Comparison of ENCODE assay signal across 18 cellular contexts in the genomic region with DNA sequence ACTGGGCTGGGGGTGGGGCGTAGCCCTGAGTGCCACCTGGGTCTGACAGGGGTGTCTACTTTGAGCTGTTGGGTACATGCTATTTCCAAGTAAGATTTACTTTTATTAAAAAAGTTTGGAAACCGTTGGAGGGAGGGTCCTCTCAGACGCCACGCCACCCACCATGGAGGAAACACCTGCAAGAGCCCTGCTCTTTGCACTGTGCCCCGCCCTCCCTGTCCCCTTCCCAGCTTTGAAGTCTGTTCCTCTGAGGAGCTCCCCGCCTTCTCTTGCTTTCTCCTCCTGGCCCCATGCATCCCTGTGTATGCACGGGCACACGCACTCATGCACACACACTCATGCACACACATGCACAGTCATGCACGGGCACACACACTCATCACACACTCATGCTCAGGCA. TPM values are rescaled to one million over a fixed set of nuclear protein-coding genes. Genes with fewer than 3 reads are reported as not detected.
A peak's percentile ranks its signal among the peaks of the same experiment; 100 is the strongest.
DNase-seq lines count a peak whose midpoint lies in the region; ATAC-seq, FAIRE-seq and TF ChIP-seq lines count a peak whose summit lies in the region.
"Had no signal": no experiment of that assay in that cellular context is flagged by ENCODE, and none has a peak within 500 bp of the region (broad histone marks: within the 10 kb centered on the region; RNA-seq: fewer than 3 reads in every experiment).

No MANE protein-coding gene starts in this region.

- H3K36me3 ChIP-seq in HepG2 (replicated peaks in 1 of 2; ENCODE audit: control insufficient read depth in 1 of 2, insufficient read depth in 2 of 2, low read length in 2 of 2) (no peaks in the 10 kb centered on the region), right lobe of liver (no peaks in the 10 kb centered on the region), RWPE2 (ENCODE audit: low read depth) (peaks cover 57% of the 10 kb centered on the region), endodermal cell (ENCODE audit: control insufficient read depth, insufficient read depth, low read length) (no peaks in the 10 kb centered on the region)

- in situ Hi-C loops in HepG2 (cut with HindIII; ENCODE audit: extremely low pct_ligation_motif_present, low pct_unique_long_range_greater_than_20kb) = no loop called here

- WGBS in HepG2 (ENCODE audit: low lambda C conversion rate) = 75% methylated on average over 9 of the region's 9 CpGs
- 100% methylated on average over 1 of the region's 9 CpGs for WGBS in right lobe of liver (ENCODE audit: insufficient coverage, low coverage, low lambda C conversion rate, missing lambda C conversion rate)
- WGBS in endodermal cell (ENCODE audit: insufficient coverage in 1 of 2, insufficient read length in 1 of 2), 2 experiments = 87 to 89% methylated on average over 8 to 9 of the region's 9 CpGs

- FAIRE-seq in HepG2 (lab: Jason Lieb, UNC) = peak; percentile 23
- no peak for FAIRE-seq in H54 (lab: Jason Lieb, UNC)
- FAIRE-seq: A204.1 had no signal

- no TSS peak for BruUV-seq in HepG2 (replicated peaks; lab: Mats Ljungman, UMichigan)

- H3K4me1 ChIP-seq in HepG2 (ENCODE audit: insufficient read depth, low read length) = peaks cover 55% of the 10 kb centered on the region
- H3K4me1 ChIP-seq in right lobe of liver = no peaks in the 10 kb centered on the region
- H3K4me1 ChIP-seq in RWPE2 (ENCODE audit: insufficient read depth, poor library complexity, severe bottlenecking) = peaks cover 33% of the 10 kb centered on the region
- no peaks in the 10 kb centered on the region for H3K4me1 ChIP-seq in endodermal cell (ENCODE audit: control insufficient read depth, insufficient read depth, low read length)

- H3K9me3 ChIP-seq in HepG2 (ENCODE audit: low read length) = no peaks in the 10 kb centered on the region
- H3K9me3 ChIP-seq in right lobe of liver = no peaks in the 10 kb centered on the region
- H3K9me3 ChIP-seq in RWPE2 (ENCODE audit: severe bottlenecking) = no peaks in the 10 kb centered on the region
- H3K9me3 ChIP-seq in endodermal cell (ENCODE audit: control insufficient read depth, low read length) = no peaks in the 10 kb centered on the region

- H3K36me3 Mint-ChIP-seq in activated CD4-positive, alpha-beta T cell treated with anti-CD3 and anti-CD28 coated beads, Interleukin-2, amount 10 ng/mL, durations not matched to agents 24 days and 14 days (ENCODE audit: low read depth) = no peaks in the 10 kb centered on the region
- H3K36me3 Mint-ChIP-seq in endodermal cell (ENCODE audit: low read depth) = no peaks in the 10 kb centered on the region

- no peak overlapping the region for H3K27ac Mint-ChIP-seq in activated CD4-positive, alpha-beta T cell treated with anti-CD3 and anti-CD28 coated beads, Interleukin-2, amount 10 ng/mL, durations not matched to agents 24 days and 14 days
- H3K27ac Mint-ChIP-seq in endodermal cell = no peak overlapping the region

- no peak for ATAC-seq in HepG2
- no peak for ATAC-seq in right lobe of liver
- no peak for ATAC-seq in RWPE2 (ENCODE audit: low read depth)
- peak; percentile 21 for ATAC-seq in left colon

- H3K9ac ChIP-seq in HepG2 (ENCODE audit: insufficient read depth, low read depth, low read length) = no peak overlapping the region
- H3K9ac ChIP-seq in endodermal cell (ENCODE audit: extremely low read depth, low read length, poor library complexity, severe bottlenecking) = no peak overlapping the region

- H3K4me2 ChIP-seq in HepG2 (ENCODE audit: low read depth, low read length) = no peak overlapping the region

- intact Hi-C loops in HepG2 (cut with micrococcal nuclease; ENCODE audit: unreplicated experiment) (no loop called here), right lobe of liver (cut with DNase I) (no loop called here), left colon (cut with DNase I, micrococcal nuclease) (loop anchor here in 1 of 2 donors (10.0 kb wide), 1 partner anchor 49 kb away; no protein-coding TSS in a partner anchor)
- intact Hi-C loops in activated CD4-positive, alpha-beta T cell treated with anti-CD3 and anti-CD28 coated beads, Interleukin-2, amount 10 ng/mL, durations not matched to agents 24 days and 14 days (cut with micrococcal nuclease) = no loop called here

- H3K27me3 ChIP-seq in HepG2 (ENCODE audit: control insufficient read depth in 1 of 2, insufficient read depth in 2 of 2, low read length in 2 of 2) (no peaks in the 10 kb centered on the region), right lobe of liver (no peaks in the 10 kb centered on the region), RWPE2 (ENCODE audit: insufficient read depth, poor library complexity, severe bottlenecking) (no peaks in the 10 kb centered on the region), endodermal cell (ENCODE audit: control insufficient read depth, insufficient read depth, low read length, poor library complexity, severe bottlenecking) (peaks cover 7% of the 10 kb centered on the region)

- no peaks in the 10 kb centered on the region for H3K79me2 ChIP-seq in HepG2 (ENCODE audit: insufficient read depth, low read length)

- no peak overlapping the region for H3K4me3 ChIP-seq in HepG2 (replicated peaks in 1 of 3; ENCODE audit: insufficient read depth in 1 of 3, low read depth in 2 of 3, low read length in 3 of 3)
- H3K4me3 ChIP-seq in right lobe of liver = no peak overlapping the region
- no peak overlapping the region for H3K4me3 ChIP-seq in RWPE2 (ENCODE audit: severe bottlenecking)
- H3K4me3 ChIP-seq in endodermal cell (ENCODE audit: low read length) = no peak overlapping the region

- CTCF ChIA-PET in HepG2 (lab: Yijun Ruan, JAX; ENCODE audit: low intra/inter-chr PET ratio, low total read pairs) = interaction anchor here (12.3 kb wide), 1 partner anchor 49 kb away, joined by 571 read pairs; no protein-coding TSS in a partner anchor

- peaks cover 8% of the 10 kb centered on the region for H3K27me3 Mint-ChIP-seq in activated CD4-positive, alpha-beta T cell treated with anti-CD3 and anti-CD28 coated beads, Interleukin-2, amount 10 ng/mL, durations not matched to agents 24 days and 14 days
- peaks cover 10% of the 10 kb centered on the region for H3K27me3 Mint-ChIP-seq in endodermal cell (ENCODE audit: insufficient read depth)

- TF ChIP-seq POLR2A in HepG2 (IDR thresholded peaks at IDR 0.05; ENCODE audit: insufficient read depth in 1 of 2, low read depth in 2 of 2, low read length in 2 of 2) (no peak), right lobe of liver (IDR thresholded peaks at IDR 0.05) (no peak), H54 (IDR thresholded peaks at IDR 0.05; ENCODE audit: low read depth, low read length) (no peak)

- no peak overlapping the region for H3K4me3 Mint-ChIP-seq in activated CD4-positive, alpha-beta T cell treated with anti-CD3 and anti-CD28 coated beads, Interleukin-2, amount 10 ng/mL, durations not matched to agents 24 days and 14 days
- no peak overlapping the region for H3K4me3 Mint-ChIP-seq in endodermal cell

- POLR2A ChIA-PET in HepG2 (lab: Yijun Ruan, JAX) = interaction anchor here (1.5 kb wide), 1 partner anchor 9 kb away, joined by 6 read pairs; no protein-coding TSS in a partner anchor

- H3K9me3 Mint-ChIP-seq in activated CD4-positive, alpha-beta T cell treated with anti-CD3 and anti-CD28 coated beads, Interleukin-2, amount 10 ng/mL, durations not matched to agents 24 days and 14 days = no peaks in the 10 kb centered on the region
- H3K9me3 Mint-ChIP-seq in endodermal cell = no peaks in the 10 kb centered on the region

- no peak overlapping the region for H3K27ac ChIP-seq in HepG2 (ENCODE audit: extremely low read length, insufficient read depth, low read length)
- H3K27ac ChIP-seq in right lobe of liver = no peak overlapping the region
- H3K27ac ChIP-seq in RWPE2 (ENCODE audit: poor library complexity, severe bottlenecking) = peak overlapping the region; percentile 68
- H3K27ac ChIP-seq in endodermal cell (ENCODE audit: low read depth, low read length) = no peak overlapping the region

- no peak for TF ChIP-seq EP300 in HepG2 (IDR thresholded peaks at IDR 0.05; ENCODE audit: low read depth in 2 of 2, low read length in 2 of 2)
- TF ChIP-seq EP300 in HepG2 (CRISPR knock-in tag; IDR thresholded peaks at IDR 0.05; ENCODE audit: borderline replicate concordance) = no peak

- no peak for TF ChIP-seq RAD21 in HepG2 (CRISPR knock-in tag; IDR thresholded peaks at IDR 0.05)

- H4K20me1 ChIP-seq in HepG2 (ENCODE audit: insufficient read depth, low read length) = no peaks in the 10 kb centered on the region

- no peak for TF ChIP-seq CTCF in HepG2 (CRISPR knock-in tag; IDR thresholded peaks at IDR 0.05)
- TF ChIP-seq CTCF in right lobe of liver (IDR thresholded peaks at IDR 0.05) = no peak
- no peak for TF ChIP-seq CTCF in RWPE2 (IDR thresholded peaks at IDR 0.05; ENCODE audit: poor library complexity, severe bottlenecking)
- TF ChIP-seq CTCF in endodermal cell (conservative IDR thresholded peaks at IDR 0.05) = no peak

- DNase-seq in HepG2 (ENCODE audit: low spot score) (no peak), right lobe of liver (no peak), RWPE2 (ENCODE audit: low spot score) (no peak), left colon (no peak), H54 (ENCODE audit: insufficient read length, low spot score) (no peak), endodermal cell (no peak), ureter (ENCODE audit: low spot score) (no peak)
- DNase-seq in activated CD4-positive, alpha-beta T cell treated with anti-CD3 and anti-CD28 coated beads, Interleukin-2, amount 10 ng/mL, durations not matched to agents 24 days and 14 days = no peak
- DNase-seq: HCEC 1CT, NCI-H1417 treated with DMSO at 0.1 percent for 48 hours, NCI-H2029, NCI-H2171 treated with DMSO at 0.1 percent for 48 hours, NCI-H510A, Right ventricle myocardium superior had no signal

- H2AFZ ChIP-seq in HepG2 (ENCODE audit: low read length) = no peak overlapping the region

- H3K4me1 Mint-ChIP-seq in activated CD4-positive, alpha-beta T cell treated with anti-CD3 and anti-CD28 coated beads, Interleukin-2, amount 10 ng/mL, durations not matched to agents 24 days and 14 days = peaks cover 17% of the 10 kb centered on the region
- H3K4me1 Mint-ChIP-seq in endodermal cell = no peaks in the 10 kb centered on the region

RNA-seq across cellular contexts. Expression of gene ADGRG1, which starts 15.5 kb away (rescaled TPM):
- total RNA-seq in HepG2 (2016; rRNA removed; fragmentation: Illumina TruSeq; extraction: Trizol) (2.8 and 5.9 TPM in 2 replicates), right lobe of liver (1 to 10 TPM; 1.8 to 4.2 (median 3.4) TPM), left colon (100 to 1,000 TPM in 1 of 2 donors, 10 to 100 TPM in 1; 81.2 to 111 TPM), endodermal cell (under 1 TPM; 0.64 TPM), ureter (201 TPM)
- 1.1 and 2.0 TPM in 2 replicates for total RNA-seq in HepG2 (2016; cell fraction: cytosol; rRNA removed; fragmentation: Illumina TruSeq; extraction: Trizol; ENCODE audit: low read depth)
- 2.8 and 5.0 TPM in 2 replicates for total RNA-seq in HepG2 (2016; cell fraction: insoluble cytoplasmic fraction; rRNA removed; fragmentation: Illumina TruSeq; extraction: Trizol)
- 3.1 and 3.2 TPM in 2 replicates for total RNA-seq in HepG2 (2016; cell fraction: membrane; rRNA removed; fragmentation: Illumina TruSeq; extraction: Trizol)
- total RNA-seq in HepG2 (2016; cell fraction: nucleus; rRNA removed; fragmentation: Illumina TruSeq; extraction: Trizol) = 7.2 and 8.0 TPM in 2 replicates
- polyA plus RNA-seq in HepG2 (2011; rRNA removed) = 2.7 and 3.3 TPM in 2 replicates
- polyA plus RNA-seq in HepG2 (2011; cell fraction: cytosol; rRNA removed) = 1.8 and 2.1 TPM in 2 replicates
- polyA plus RNA-seq in HepG2 (2011; cell fraction: nucleus; rRNA removed) = 5.0 and 7.4 TPM in 2 replicates
- 2.3 and 3.3 TPM in 2 replicates for polyA plus RNA-seq in HepG2 (2012)
- polyA plus RNA-seq in HepG2 (2016; cell fraction: cytosol; fragmentation: Illumina TruSeq; extraction: Trizol; ENCODE audit: low read depth) = 0.83 and 1.3 TPM in 2 replicates
- 2.4 and 5.1 TPM in 2 replicates for polyA plus RNA-seq in HepG2 (2016; cell fraction: insoluble cytoplasmic fraction; fragmentation: Illumina TruSeq; extraction: Trizol; ENCODE audit: low read depth)
- polyA plus RNA-seq in HepG2 (2016; cell fraction: membrane; fragmentation: Illumina TruSeq; extraction: Trizol; ENCODE audit: low read depth) = 2.8 and 3.2 TPM in 2 replicates
- 14.1 and 15.0 TPM in 2 replicates for polyA plus RNA-seq in HepG2 (2016; cell fraction: nucleus; fragmentation: Illumina TruSeq; extraction: Trizol; ENCODE audit: insufficient read depth, low read depth)
- 4.0 and 29.5 TPM in 2 replicates for polyA minus RNA-seq in HepG2 (2011; rRNA and poly(A)+ RNA removed; ENCODE audit: low replicate concordance)
- 1.8 and 1.9 TPM in 2 replicates for polyA minus RNA-seq in HepG2 (2011; cell fraction: cytosol; rRNA and poly(A)+ RNA removed)
- 2.4 and 2.8 TPM in 2 replicates for polyA minus RNA-seq in HepG2 (2011; cell fraction: nucleus; rRNA and poly(A)+ RNA removed)
- 3.8 and 4.8 TPM in 2 replicates for total RNA-seq in activated CD4-positive, alpha-beta T cell treated with anti-CD3 and anti-CD28 coated beads, Interleukin-2, amount 10 ng/mL, durations not matched to agents 24 days and 14 days
- 122 TPM for polyA plus RNA-seq in endodermal cell (2013, experiment 1 of 2)
- polyA plus RNA-seq in endodermal cell (2013, experiment 2 of 2) = 97.9 TPM
- total RNA-seq: OCI-LY7 had no signal

RNA-seq across cellular contexts. Expression of gene ADGRG3, which starts 24.2 kb away (rescaled TPM):
- total RNA-seq in HepG2 (2016; rRNA removed; fragmentation: Illumina TruSeq; extraction: Trizol) (1.0 and 2.7 TPM in 2 replicates), right lobe of liver (1 to 10 TPM in 1 of 6 experiments, under 1 TPM in 5; 0.37 to 1.6 (median 0.83) TPM), left colon (1 to 10 TPM in 1 of 2 donors, under 1 TPM in 1; 0.98 to 1.4 TPM), endodermal cell (not detected), ureter (2.2 TPM)
- 0.79 and 1.1 TPM in 2 replicates for total RNA-seq in HepG2 (2016; cell fraction: cytosol; rRNA removed; fragmentation: Illumina TruSeq; extraction: Trizol; ENCODE audit: low read depth)
- 1.1 and 2.2 TPM in 2 replicates for total RNA-seq in HepG2 (2016; cell fraction: insoluble cytoplasmic fraction; rRNA removed; fragmentation: Illumina TruSeq; extraction: Trizol)
- 1.0 and 1.5 TPM in 2 replicates for total RNA-seq in HepG2 (2016; cell fraction: membrane; rRNA removed; fragmentation: Illumina TruSeq; extraction: Trizol)
- total RNA-seq in HepG2 (2016; cell fraction: nucleus; rRNA removed; fragmentation: Illumina TruSeq; extraction: Trizol) = 2.3 and 2.7 TPM in 2 replicates
- polyA plus RNA-seq in HepG2 (2011; rRNA removed) = 11.8 and 13.6 TPM in 2 replicates
- 10.8 and 11.2 TPM in 2 replicates for polyA plus RNA-seq in HepG2 (2011; cell fraction: cytosol; rRNA removed)
- 21.1 and 23.7 TPM in 2 replicates for polyA plus RNA-seq in HepG2 (2011; cell fraction: nucleus; rRNA removed)
- polyA plus RNA-seq in HepG2 (2012) = 5.8 and 8.1 TPM in 2 replicates
- polyA plus RNA-seq in HepG2 (2016; cell fraction: cytosol; fragmentation: Illumina TruSeq; extraction: Trizol; ENCODE audit: low read depth) = 0.49 and 0.54 TPM in 2 replicates
- polyA plus RNA-seq in HepG2 (2016; cell fraction: insoluble cytoplasmic fraction; fragmentation: Illumina TruSeq; extraction: Trizol; ENCODE audit: low read depth) = 1.3 TPM in 2 replicates
- polyA plus RNA-seq in HepG2 (2016; cell fraction: membrane; fragmentation: Illumina TruSeq; extraction: Trizol; ENCODE audit: low read depth) = 0.65 and 1.0 TPM in 2 replicates
- polyA plus RNA-seq in HepG2 (2016; cell fraction: nucleus; fragmentation: Illumina TruSeq; extraction: Trizol; ENCODE audit: insufficient read depth, low read depth) = 5.4 and 6.5 TPM in 2 replicates
- polyA minus RNA-seq in HepG2 (2011; rRNA and poly(A)+ RNA removed; ENCODE audit: low replicate concordance) = 0.91 and 31.9 TPM in 2 replicates
- 4.7 and 5.3 TPM in 2 replicates for polyA minus RNA-seq in HepG2 (2011; cell fraction: cytosol; rRNA and poly(A)+ RNA removed)
- polyA minus RNA-seq in HepG2 (2011; cell fraction: nucleus; rRNA and poly(A)+ RNA removed) = 8.9 and 10.4 TPM in 2 replicates
- not detected in 2 replicates for total RNA-seq in activated CD4-positive, alpha-beta T cell treated with anti-CD3 and anti-CD28 coated beads, Interleukin-2, amount 10 ng/mL, durations not matched to agents 24 days and 14 days
- 0.39 TPM for polyA plus RNA-seq in endodermal cell (2013, experiment 1 of 2)
- 0.21 TPM for polyA plus RNA-seq in endodermal cell (2013, experiment 2 of 2)
- total RNA-seq: G401, LHCN-M2, OCI-LY7 had no signal

RNA-seq across cellular contexts. Expression of gene DRC7, which starts 50.7 kb away (rescaled TPM):
- total RNA-seq in HepG2 (2016; rRNA removed; fragmentation: Illumina TruSeq; extraction: Trizol) (2.7 and 3.4 TPM in 2 replicates), right lobe of liver (under 1 TPM; 0.06 to 0.37 (median 0.19) TPM), left colon (not detected), endodermal cell (1 to 10 TPM; 1.6 to 1.8 TPM), ureter (0.49 TPM)
- 0.26 and 1.5 TPM in 2 replicates for total RNA-seq in HepG2 (2016; cell fraction: cytosol; rRNA removed; fragmentation: Illumina TruSeq; extraction: Trizol; ENCODE audit: low read depth)
- total RNA-seq in HepG2 (2016; cell fraction: insoluble cytoplasmic fraction; rRNA removed; fragmentation: Illumina TruSeq; extraction: Trizol) = 2.4 and 2.5 TPM in 2 replicates
- 1.4 and 2.1 TPM in 2 replicates for total RNA-seq in HepG2 (2016; cell fraction: membrane; rRNA removed; fragmentation: Illumina TruSeq; extraction: Trizol)
- total RNA-seq in HepG2 (2016; cell fraction: nucleus; rRNA removed; fragmentation: Illumina TruSeq; extraction: Trizol) = 0.59 and 1.6 TPM in 2 replicates
- 3.4 and 3.5 TPM in 2 replicates for polyA plus RNA-seq in HepG2 (2011; rRNA removed)
- 2.7 and 3.1 TPM in 2 replicates for polyA plus RNA-seq in HepG2 (2011; cell fraction: cytosol; rRNA removed)
- polyA plus RNA-seq in HepG2 (2011; cell fraction: nucleus; rRNA removed) = 3.4 TPM in 2 replicates
- polyA plus RNA-seq in HepG2 (2012) = 4.1 and 4.4 TPM in 2 replicates
- 0.70 and 1.3 TPM in 2 replicates for polyA plus RNA-seq in HepG2 (2016; cell fraction: cytosol; fragmentation: Illumina TruSeq; extraction: Trizol; ENCODE audit: low read depth)
- polyA plus RNA-seq in HepG2 (2016; cell fraction: insoluble cytoplasmic fraction; fragmentation: Illumina TruSeq; extraction: Trizol; ENCODE audit: low read depth) = 2.0 and 2.4 TPM in 2 replicates
- polyA plus RNA-seq in HepG2 (2016; cell fraction: membrane; fragmentation: Illumina TruSeq; extraction: Trizol; ENCODE audit: low read depth) = 1.0 and 1.1 TPM in 2 replicates
- 1.6 and 1.8 TPM in 2 replicates for polyA plus RNA-seq in HepG2 (2016; cell fraction: nucleus; fragmentation: Illumina TruSeq; extraction: Trizol; ENCODE audit: insufficient read depth, low read depth)
- polyA minus RNA-seq in HepG2 (2011; rRNA and poly(A)+ RNA removed; ENCODE audit: low replicate concordance) = 1.2 TPM in 1 of 2 replicates, not detected in the other
- 0.99 and 1.1 TPM in 2 replicates for polyA minus RNA-seq in HepG2 (2011; cell fraction: cytosol; rRNA and poly(A)+ RNA removed)
- 1.3 and 2.5 TPM in 2 replicates for polyA minus RNA-seq in HepG2 (2011; cell fraction: nucleus; rRNA and poly(A)+ RNA removed)
- total RNA-seq in activated CD4-positive, alpha-beta T cell treated with anti-CD3 and anti-CD28 coated beads, Interleukin-2, amount 10 ng/mL, durations not matched to agents 24 days and 14 days = 0.09 TPM in 1 of 2 replicates, not detected in the other
- polyA plus RNA-seq in endodermal cell (2013, experiment 1 of 2) = 0.25 TPM
- 0.46 TPM for polyA plus RNA-seq in endodermal cell (2013, experiment 2 of 2)
- total RNA-seq: G401, LHCN-M2, Right ventricle myocardium superior had no signal

Comparison
In these comparisons a context has a peak if more than half of its experiments do, and no peak if none do; other contexts are left out.
1. RNA of gene ADGRG1, which starts 15.5 kb away (total RNA-seq): 201 TPM in ureter (single experiment) and 81.2 to 111 TPM in left colon; 1.1 to 8.0 TPM in HepG2, 3.8 to 4.8 TPM in activated CD4-positive, alpha-beta T cell treated with anti-CD3 and anti-CD28 coated beads, Interleukin-2, amount 10 ng/mL, durations not matched to agents 24 days and 14 days, 1.8 to 4.2 TPM in right lobe of liver and 0.64 TPM in endodermal cell; every median in the first group is over 4 times any median in the second.